12 cellular contexts compared by ENCODE assay signal in the genomic region with DNA sequence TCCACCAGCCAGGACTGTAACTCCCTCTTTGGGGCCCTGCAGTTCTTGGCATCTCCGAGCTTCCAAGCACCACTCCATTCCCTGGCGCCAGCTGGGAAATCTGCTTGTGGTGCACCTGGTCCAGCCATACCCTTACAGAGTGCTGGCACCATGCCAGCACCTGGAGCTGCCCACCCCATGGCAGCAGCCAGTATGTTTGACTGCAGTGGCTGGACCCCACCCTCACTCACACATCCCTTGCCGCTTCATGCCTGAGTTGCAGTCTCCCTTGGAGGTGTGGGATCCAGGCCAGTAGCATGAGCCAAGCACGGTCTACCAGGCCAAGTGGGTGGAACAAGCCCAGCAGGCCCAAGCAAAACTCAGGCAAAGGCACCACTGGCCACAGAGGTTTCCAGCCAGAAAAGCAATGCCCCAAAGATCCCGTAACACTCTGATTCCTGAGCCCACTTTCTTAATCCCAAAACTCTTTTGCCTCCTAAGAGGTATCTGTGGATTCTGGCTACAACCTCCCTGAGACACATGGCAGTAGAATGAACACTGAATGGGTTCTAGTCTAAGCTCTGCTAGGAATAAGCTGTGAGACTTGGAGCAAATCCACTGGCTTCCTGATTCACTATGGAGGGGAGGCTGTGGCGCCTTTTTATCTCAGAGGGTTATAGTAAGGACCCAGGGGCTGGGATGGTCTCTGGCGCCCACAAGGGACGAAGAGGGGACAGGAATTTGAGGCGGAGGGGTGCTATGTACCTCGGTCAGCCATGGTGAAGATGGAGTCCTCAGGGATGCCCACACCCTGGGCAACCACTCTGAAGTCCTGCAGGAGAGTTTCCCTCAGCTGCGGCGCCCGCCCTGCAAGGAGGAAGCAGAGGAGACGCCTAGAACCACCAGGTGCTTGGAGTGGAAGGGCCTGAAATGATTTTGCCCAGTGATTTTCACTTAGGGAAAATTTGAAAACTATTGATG. TPM values are rescaled to one million over a fixed set of nuclear protein-coding genes. Genes with fewer than 3 reads are reported as not detected.
DNase-seq lines count a peak whose midpoint lies in the region; ATAC-seq, FAIRE-seq and TF ChIP-seq lines count a peak whose summit lies in the region.
"Had no signal": no experiment of that assay in that cellular context is flagged by ENCODE, and none has a peak within 500 bp of the region (broad histone marks: within the 10 kb centered on the region; RNA-seq: fewer than 3 reads in every experiment).

No MANE protein-coding gene starts in this region.

- no peaks in the 10 kb centered on the region for H3K36me3 Mint-ChIP-seq in neural progenitor cell

- DNase-seq in COR-L47 (lab: John Stamatoyannopoulos, UW), result peak; percentile 76
- peak; percentile 11 for DNase-seq in NCI-H2081 treated with DMSO at 0.1 percent for 48 hours (lab: John Stamatoyannopoulos, UW)
- peak; percentile 30 for DNase-seq in epithelial cell of esophagus (ENCODE audit: low read depth)
- peak; percentile 28 for DNase-seq in neural progenitor cell (ENCODE audit: low spot score)
- no peak for DNase-seq in GM12891 (ENCODE audit: insufficient read length, low spot score)
- DNase-seq in activated gamma-delta T cell (lab: John Stamatoyannopoulos, UW), result no peak
- DNase-seq in GM12892 (ENCODE audit: insufficient read length), result no peak
- DNase-seq: activated CD8-positive, alpha-beta memory T cell treated with anti-CD3 and anti-CD28 coated beads, Interleukin-2, amount 50 U/mL, for 48 hours; stimulated activated CD4-positive, alpha-beta T cell treated with anti-CD3 and anti-CD28 coated beads, Interleukin-15, amount 100 ng/mL, for 24 hours; SW 1271 had no signal

- no peaks in the 10 kb centered on the region for H4K20me1 ChIP-seq in neural progenitor cell (ENCODE audit: low read depth)

- H3K4me3 ChIP-seq in epithelial cell of esophagus (ENCODE audit: low read length) (no peak overlapping the region), neural progenitor cell (no peak overlapping the region)

- H3K4me1 Mint-ChIP-seq in neural progenitor cell, result no peaks in the 10 kb centered on the region

- H2AFZ ChIP-seq in neural progenitor cell (replicated peaks), result no peak overlapping the region

- H3K4me2 ChIP-seq in neural progenitor cell, result no peak overlapping the region

- no peak for ATAC-seq in HG03460 (IDR thresholded peaks at IDR 0.05; ENCODE audit: unreplicated experiment)

- H3K9ac ChIP-seq in neural progenitor cell, result no peak overlapping the region

- peaks cover 9% of the 10 kb centered on the region for H3K27me3 Mint-ChIP-seq in neural progenitor cell (ENCODE audit: insufficient read depth, low read depth)

- TF ChIP-seq CTCF in epithelial cell of esophagus (IDR thresholded peaks at IDR 0.05; ENCODE audit: insufficient read depth, low read depth, low read length, missing control alignments), result no peak
- peak; percentile 29 for TF ChIP-seq CTCF in neural progenitor cell (IDR thresholded peaks at IDR 0.05)

- H3K27ac Mint-ChIP-seq in neural progenitor cell, result no peak overlapping the region

- no peaks in the 10 kb centered on the region for H3K36me3 ChIP-seq in neural progenitor cell

- H3K79me2 ChIP-seq in neural progenitor cell (ENCODE audit: low read depth), result no peaks in the 10 kb centered on the region

- no peak overlapping the region for H3K4me3 Mint-ChIP-seq in neural progenitor cell

- no peak overlapping the region for H3K27ac ChIP-seq in neural progenitor cell

- TF ChIP-seq POLR2A in GM12891 (IDR thresholded peaks at IDR 0.05; ENCODE audit: low read depth, low read length), result no peak
- TF ChIP-seq POLR2A in GM12892 (IDR thresholded peaks at IDR 0.05; ENCODE audit: low read depth, low read length), result no peak

- H3K9me3 Mint-ChIP-seq in neural progenitor cell, result no peaks in the 10 kb centered on the region

- FAIRE-seq in GM12891 (lab: Jason Lieb, UNC) (no peak), GM12892 (lab: Jason Lieb, UNC) (no peak)

- no peaks in the 10 kb centered on the region for H3K27me3 ChIP-seq in neural progenitor cell

- no peaks in the 10 kb centered on the region for H3K4me1 ChIP-seq in neural progenitor cell

- no peaks in the 10 kb centered on the region for H3K9me3 ChIP-seq in neural progenitor cell (ENCODE audit: low read depth)

- no peaks in the 10 kb centered on the region for H3F3A ChIP-seq in neural progenitor cell (ENCODE audit: low read depth)

TF ChIP-seq in GM12891, 5 proteins besides CTCF, POLR2A, EP300 and RAD21:
- TF ChIP-seq TAF1 (IDR thresholded peaks at IDR 0.05; ENCODE audit: low read depth, low read length), result no peak

RNA-seq across cellular contexts. Expression of a gene that starts 5.6 kb away (rescaled TPM):
- 0.56 TPM in 1 of 2 replicates, not detected in the other for total RNA-seq in neural progenitor cell (ENCODE audit: low replicate concordance)
- not detected for polyA plus RNA-seq in GM12891 (2012; ENCODE audit: low read depth, missing spikeins)
- polyA plus RNA-seq in GM12892 (2012; ENCODE audit: missing spikeins), result not detected
- total RNA-seq: lower leg skin had no signal

RNA-seq across cellular contexts. Expression of a gene that starts 26.6 kb away (rescaled TPM):
- total RNA-seq in neural progenitor cell (ENCODE audit: low replicate concordance), result 0.56 and 0.59 TPM in 2 replicates
- polyA plus RNA-seq in GM12891 (2012; ENCODE audit: low read depth, missing spikeins), result not detected
- not detected for polyA plus RNA-seq in GM12892 (2012; ENCODE audit: missing spikeins)

Comparison
In these comparisons a context has a peak if more than half of its experiments do, and no peak if none do; other contexts are left out.
1. DNase-seq: peak in COR-L47 (single experiment), NCI-H2081 treated with DMSO at 0.1 percent for 48 hours (single experiment), epithelial cell of esophagus (single experiment) and neural progenitor cell (single experiment); none in GM12891 (single experiment), activated gamma-delta T cell (single experiment) and GM12892 (single experiment).